In genomic region chr11:99241059-99241458, GRCh38 we compare ENCODE assay signal across 21 cellular contexts.
"Had no signal": no experiment of that assay in that cellular context is flagged by ENCODE, and none has a peak within 500 bp of the region (broad histone marks: within the 10 kb centered on the region; RNA-seq: fewer than 3 reads in every experiment).

No MANE protein-coding gene starts in this region.

- H3K4me1 ChIP-seq: neural progenitor cell, prostate gland, right atrium auricular region, sigmoid colon, stomach, thyroid gland, vagina had no signal

- H3K36me3 ChIP-seq: neural progenitor cell, prostate gland, right atrium auricular region, sigmoid colon, stomach, thyroid gland, vagina had no signal

- H2AFZ ChIP-seq: neural progenitor cell had no signal

- DNase-seq: dorsolateral prefrontal cortex; effector CD4-positive, alpha-beta T cell; head of caudate nucleus; mammary epithelial cell; mesendoderm; midbrain; naive thymus-derived CD4-positive, alpha-beta T cell; sigmoid colon; stimulated activated CD4-positive, alpha-beta T cell treated with anti-CD3 and anti-CD28 coated beads, Interleukin-2, amount 100 ng/mL, for 24 hours; stimulated activated CD4-positive, alpha-beta T cell treated with anti-CD3 and anti-CD28 coated beads, Interleukin-4, amount 100 ng/mL, for 24 hours; stimulated activated naive CD4-positive, alpha-beta T cell treated with Interleukin-2 at 50 U/mL for 16 hours; stomach; thyroid gland; trophoblast cell had no signal

- H3K4me3 ChIP-seq: dorsolateral prefrontal cortex, neural progenitor cell, prostate gland, right atrium auricular region, sigmoid colon, stomach, thyroid gland, vagina had no signal

- H3K4me2 ChIP-seq: neural progenitor cell had no signal

- ATAC-seq: naive thymus-derived CD4-positive, alpha-beta T cell; stimulated activated effector memory CD8-positive, alpha-beta T cell treated with anti-CD3 and anti-CD28 coated beads, Interleukin-12 subunit alpha, Interleukin-12 subunit beta, amount 100 ng/mL, for 72 hours had no signal

- H3K27ac ChIP-seq: dorsolateral prefrontal cortex, neural progenitor cell, prostate gland, right atrium auricular region, sigmoid colon, stomach, thyroid gland, vagina had no signal

- FAIRE-seq: frontal cortex, keratinocyte had no signal

- H3K9me3 ChIP-seq: prostate gland, right atrium auricular region, sigmoid colon, thyroid gland, vagina had no signal

- H3K9ac ChIP-seq: neural progenitor cell had no signal

- H3K27me3 ChIP-seq: dorsolateral prefrontal cortex, neural progenitor cell, right atrium auricular region, sigmoid colon, stomach, thyroid gland, vagina had no signal
